Comparison of ENCODE assay signal across 1 cellular context in genomic region chr2:168993538-168993937, GRCh38.
TF ChIP-seq lines count a peak whose summit lies in the region.

No MANE protein-coding gene starts in this region.

TF ChIP-seq in GM23338, 12 proteins besides CTCF, POLR2A, EP300 and RAD21 (continued from another document):
- TF ChIP-seq ZNF462 (CRISPR knock-in tag; IDR thresholded peaks at IDR 0.05) (no peak), EZH2 (IDR thresholded peaks at IDR 0.05; ENCODE audit: low read depth, unreplicated experiment) (no peak), EZH2phosphoT487 (IDR thresholded peaks at IDR 0.05; ENCODE audit: unreplicated experiment) (no peak), ZNF114 (CRISPR knock-in tag; IDR thresholded peaks at IDR 0.05) (no peak), CREB1 (CRISPR knock-in tag; IDR thresholded peaks at IDR 0.05; ENCODE audit: low read depth) (no peak), REST (IDR thresholded peaks at IDR 0.05; ENCODE audit: unreplicated experiment) (no peak)
